Comparison of ENCODE assay signal across 8 cellular contexts in the genomic region with DNA sequence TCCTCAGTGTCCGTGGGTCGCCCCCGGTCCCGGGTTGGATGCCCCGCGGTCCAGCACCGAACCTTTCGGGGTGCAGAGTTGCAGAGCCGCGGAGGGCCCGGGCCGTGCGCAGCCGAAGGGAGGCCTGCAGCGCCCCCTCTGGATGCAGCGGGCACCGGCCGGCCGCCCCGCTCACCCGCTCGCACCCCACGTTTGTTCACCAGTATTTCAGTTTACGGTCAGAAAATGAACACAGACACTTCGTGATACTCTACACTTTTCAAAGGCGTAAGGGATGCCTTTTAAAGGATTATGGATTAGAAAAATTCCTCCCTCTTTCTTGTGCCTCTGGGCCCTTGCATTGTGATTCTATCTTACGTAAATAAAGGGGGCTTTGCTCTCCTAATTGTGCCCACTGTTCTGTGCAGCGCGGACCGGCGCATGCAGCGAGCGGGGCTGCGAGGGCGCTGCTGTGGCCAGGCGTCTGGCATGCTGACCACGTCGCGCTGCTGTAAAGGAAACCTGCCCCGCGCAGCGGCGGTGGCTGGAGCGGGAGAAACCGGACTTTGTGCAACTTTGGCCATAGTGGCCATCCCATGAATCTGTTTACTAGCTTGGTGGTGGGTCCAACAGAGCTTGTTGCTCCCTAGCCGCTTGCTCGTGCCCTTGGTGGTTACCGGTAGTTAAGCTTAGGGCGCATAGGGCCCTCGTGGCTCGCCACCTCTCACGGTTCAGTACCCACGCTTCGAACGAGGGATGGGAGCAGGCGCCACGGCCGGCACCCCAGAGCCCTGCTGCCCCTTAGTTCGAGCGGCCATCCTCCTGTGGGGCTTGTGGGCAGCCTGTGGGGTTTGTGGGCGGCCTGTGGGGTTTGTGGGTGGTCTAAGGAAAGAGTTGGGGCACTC. TPM values are rescaled to one million over a fixed set of nuclear protein-coding genes. Genes with fewer than 3 reads are reported as not detected.
DNase-seq lines count a peak whose midpoint lies in the region; ATAC-seq and TF ChIP-seq lines count a peak whose summit lies in the region.

No MANE protein-coding gene starts in this region.

- peak; percentile 49 to 60 for ATAC-seq in right cardiac atrium
- no peak for ATAC-seq in HG03097 (IDR thresholded peaks at IDR 0.05; ENCODE audit: low FRiP score, unreplicated experiment)

- peak; percentile 33 to 73 (median 65) for TF ChIP-seq CTCF in adrenal gland (IDR thresholded peaks at IDR 0.05)

- H3K9ac ChIP-seq in HUES64 (ENCODE audit: low read depth, low read length) = peak overlapping the region; percentile 74
- no peak overlapping the region for H3K9ac ChIP-seq in rectal smooth muscle tissue (ENCODE audit: low read length)

- H3K36me3 ChIP-seq in HUES64 (ENCODE audit: insufficient read depth, low read length) (peaks cover 12% of the 10 kb centered on the region), adrenal gland (replicated peaks in 1 of 2) (no peaks in the 10 kb centered on the region), rectal smooth muscle tissue (ENCODE audit: control insufficient read depth, insufficient read depth, low read length) (no peaks in the 10 kb centered on the region)

- WGBS in HUES64 = 60% methylated on average over 60 of the region's 61 CpGs
- 51 to 73% (median 53%) methylated on average over 51 to 61 of the region's 61 CpGs for WGBS in adrenal gland, 4 donors
- 51% methylated on average over 61 of the region's 61 CpGs for WGBS in right cardiac atrium

- peak overlapping the region; percentile 52 for H3K27ac ChIP-seq in HUES64 (ENCODE audit: low read depth, low read length)
- peak overlapping the region in 3 of 5 donors; percentile 22 to 84 (median 74) for H3K27ac ChIP-seq in adrenal gland
- no peak overlapping the region for H3K27ac ChIP-seq in right cardiac atrium (ENCODE audit: low read length)
- H3K27ac ChIP-seq in rectal smooth muscle tissue (ENCODE audit: low read depth, low read length) = peak overlapping the region; percentile 36

- H3K9me3 ChIP-seq in HUES64 (ENCODE audit: insufficient read depth, low read depth, low read length) = peaks cover 7% of the 10 kb centered on the region; the same call in 1 of the 2 replicates
- H3K9me3 ChIP-seq in adrenal gland (replicated peaks in 1 of 3) = no peaks in the 10 kb centered on the region
- H3K9me3 ChIP-seq in right cardiac atrium (ENCODE audit: control insufficient read depth, low read length) = no peaks in the 10 kb centered on the region

- peak in 1 of 2 donors; percentile 17 for TF ChIP-seq POLR2A in adrenal gland (IDR thresholded peaks at IDR 0.05)

- intact Hi-C loops in adrenal gland (cut with DNase I) = loop anchor here (5.0 to 10.0 kb wide), 2 partner anchors 209 to 416 kb away; a partner anchor contains a TSS
- intact Hi-C loops in right cardiac atrium (cut with DNase I) = no loop called here

- peak; percentile 50 for DNase-seq in Ammon's horn (ENCODE audit: low spot score)
- DNase-seq in adrenal gland = peak; percentile 41 to 76 (median 60)
- DNase-seq in right cardiac atrium = peak; percentile 42 to 82 (median 77)
- no peak for DNase-seq in effector CD4-positive, alpha-beta T cell
- no peak for DNase-seq in NCI-H1436 treated with DMSO at 0.1 percent for 48 hours (lab: John Stamatoyannopoulos, UW)

- peak overlapping the region; percentile 69 for H3K4me3 ChIP-seq in HUES64 (ENCODE audit: low read length)
- H3K4me3 ChIP-seq in adrenal gland = peak overlapping the region in 2 of 4 donors; percentile 17 to 58
- peak overlapping the region; percentile 57 for H3K4me3 ChIP-seq in right cardiac atrium (ENCODE audit: low read length)
- H3K4me3 ChIP-seq in rectal smooth muscle tissue (ENCODE audit: low read length) = peak overlapping the region; percentile 64

- H3K27me3 ChIP-seq in HUES64 (ENCODE audit: insufficient read depth, low read length) (peaks cover 23% of the 10 kb centered on the region), adrenal gland (no peaks in the 10 kb centered on the region), right cardiac atrium (ENCODE audit: control insufficient read depth, insufficient read depth) (no peaks in the 10 kb centered on the region), rectal smooth muscle tissue (ENCODE audit: control insufficient read depth, insufficient read depth, low read length) (no peaks in the 10 kb centered on the region)

- H3K4me1 ChIP-seq in HUES64 (ENCODE audit: insufficient read depth, low read length) (peaks cover 21% of the 10 kb centered on the region), adrenal gland (replicated peaks in 1 of 2) (peaks cover 14 to 47% of the 10 kb centered on the region in 2 donors), right cardiac atrium (ENCODE audit: control insufficient read depth, insufficient read depth, low read length) (peaks cover 3% of the 10 kb centered on the region), rectal smooth muscle tissue (ENCODE audit: control insufficient read depth, insufficient read depth, low read length) (peaks cover 5% of the 10 kb centered on the region)

RNA-seq across cellular contexts. Expression of a gene that starts 0.8 kb away (rescaled TPM):
- polyA plus RNA-seq in HUES64 (2013, experiment 1 of 2) = 150 TPM
- 169 TPM for polyA plus RNA-seq in HUES64 (2013, experiment 2 of 2)
- 100 to 1,000 TPM in 7 of 8 donors, 10 to 100 TPM in 1; 98.9 to 277 (median 150) TPM for total RNA-seq in adrenal gland
- 100 to 1,000 TPM in 1 of 3 donors, 10 to 100 TPM in 2; 50.1 to 103 (median 57.5) TPM for polyA plus RNA-seq in adrenal gland
- 10 to 100 TPM; 16.2 to 29.7 (median 20.3) TPM for total RNA-seq in right cardiac atrium
- polyA plus RNA-seq in right cardiac atrium = 8.2 TPM

RNA-seq across cellular contexts. Expression of a gene that starts 50.3 kb away (rescaled TPM):
- polyA plus RNA-seq in HUES64 (2013, experiment 1 of 2) = 11.8 TPM
- 18.0 TPM for polyA plus RNA-seq in HUES64 (2013, experiment 2 of 2)
- total RNA-seq in adrenal gland (10 to 100 TPM; 10.2 to 21.4 (median 17.5) TPM), right cardiac atrium (1 to 10 TPM; 5.6 to 7.5 (median 6.3) TPM)
- polyA plus RNA-seq in adrenal gland (10 to 100 TPM in 1 of 3 donors, 1 to 10 TPM in 2; 3.9 to 22.9 (median 4.4) TPM), right cardiac atrium (3.0 TPM)

Comparison
In these comparisons a context has a peak if more than half of its experiments do, and no peak if none do; other contexts are left out.
1. DNase-seq: peak in Ammon's horn (single experiment), adrenal gland (7 of 7) and right cardiac atrium (3 of 3); none in effector CD4-positive, alpha-beta T cell (single experiment) and NCI-H1436 treated with DMSO at 0.1 percent for 48 hours (single experiment).
2. intact Hi-C loops: an anchor here in adrenal gland (5.0 to 10.0 kb wide); none called in right cardiac atrium.